ENCODE assay signal across 13 cellular contexts in genomic region chr5:106680330-106680729, GRCh38.
DNase-seq lines count a peak whose midpoint lies in the region; ATAC-seq and TF ChIP-seq lines count a peak whose summit lies in the region.
"Had no signal": no experiment of that assay in that cellular context is flagged by ENCODE, and none has a peak within 500 bp of the region (broad histone marks: within the 10 kb centered on the region; RNA-seq: fewer than 3 reads in every experiment).

No MANE protein-coding gene starts in this region.

- DNase-seq in SK-N-SH (no peak), choroid plexus epithelial cell (ENCODE audit: low read depth) (peak; percentile 49), GM23338 (ENCODE audit: low spot score) (no peak), mesenteric fat pad (ENCODE audit: low spot score) (no peak), RWPE1 (ENCODE audit: low spot score) (no peak)
- DNase-seq: gastrocnemius medialis, GDM1, NCI-H2081 treated with DMSO at 0.1 percent for 48 hours, sigmoid colon had no signal

- WGBS in SK-N-SH (ENCODE audit: low lambda C conversion rate) = 71% methylated on average over 1 of the region's 1 CpG

- no peaks in the 10 kb centered on the region for H4K20me1 ChIP-seq in SK-N-SH (ENCODE audit: insufficient read depth)
- H4K20me1 ChIP-seq in GM23338 (replicated peaks; ENCODE audit: insufficient read depth) = no peaks in the 10 kb centered on the region

- peak overlapping the region; percentile 74 for H2AFZ ChIP-seq in SK-N-SH (ENCODE audit: low read depth)
- H2AFZ ChIP-seq in GM23338 = no peak overlapping the region

- no peak overlapping the region for H3K4me3 Mint-ChIP-seq in GM23338

- no peak for TF ChIP-seq RAD21 in SK-N-SH (IDR thresholded peaks at IDR 0.05; ENCODE audit: low read length)

- H3K4me2 ChIP-seq in SK-N-SH (no peak overlapping the region), GM23338 (no peak overlapping the region)

- no peaks in the 10 kb centered on the region for H3F3A ChIP-seq in SK-N-SH (replicated peaks; ENCODE audit: insufficient read depth)
- no peaks in the 10 kb centered on the region for H3F3A ChIP-seq in GM23338 (replicated peaks; ENCODE audit: low read depth)

- TF ChIP-seq CTCF in SK-N-SH (IDR thresholded peaks at IDR 0.05) = no peak
- TF ChIP-seq CTCF in choroid plexus epithelial cell (conservative IDR thresholded peaks at IDR 0.05; ENCODE audit: low read depth, low read length) = no peak
- TF ChIP-seq CTCF in GM23338 (conservative IDR thresholded peaks at IDR 0.05; ENCODE audit: low read depth in 2 of 2) = no peak
- no peak for TF ChIP-seq CTCF in RWPE1 (conservative IDR thresholded peaks at IDR 0.05; ENCODE audit: low read depth)

- peaks cover 2% of the 10 kb centered on the region for H3K27me3 Mint-ChIP-seq in GM23338 (ENCODE audit: insufficient read depth, low read depth, poor library complexity)

- ATAC-seq in SK-N-SH treated with all-trans-retinoic acid at 6 μM for 48 hours = no peak; the same call in 2 of the 3 replicates
- peak; percentile 96 for ATAC-seq in HG03432 (IDR thresholded peaks at IDR 0.05; ENCODE audit: unreplicated experiment)
- no peak for ATAC-seq in GM21737 (IDR thresholded peaks at IDR 0.05; ENCODE audit: unreplicated experiment)
- no peak for ATAC-seq in GM23338
- ATAC-seq: gastrocnemius medialis had no signal

- H3K9me2 ChIP-seq in SK-N-SH (no peaks in the 10 kb centered on the region), GM23338 (ENCODE audit: insufficient read depth) (no peaks in the 10 kb centered on the region)

- no peak overlapping the region for H3K27ac Mint-ChIP-seq in GM23338

- H3K36me3 Mint-ChIP-seq in GM23338 (ENCODE audit: low read depth) = no peaks in the 10 kb centered on the region

- TF ChIP-seq EP300 in SK-N-SH (IDR thresholded peaks at IDR 0.05; ENCODE audit: borderline replicate concordance in 1 of 2, low read depth in 1 of 2, low read length in 1 of 2) = no peak

- H3K4me3 ChIP-seq in SK-N-SH (ENCODE audit: low read depth in 2 of 2, low read length in 1 of 2) (no peak overlapping the region), choroid plexus epithelial cell (ENCODE audit: low read depth, low read length) (peak overlapping the region; percentile 54), GM23338 (no peak overlapping the region)
- H3K4me3 ChIP-seq: cardiac muscle cell had no signal

- H3K9me3 ChIP-seq in SK-N-SH = 0 out of 2 replicates have a peak, but pooled peaks cover 4% of the 10 kb centered on the region
- H3K9me3 ChIP-seq: gastrocnemius medialis, sigmoid colon had no signal

- POLR2A ChIA-PET in SK-N-SH (lab: Yijun Ruan, JAX) (no interaction called here), RWPE1 (lab: Yijun Ruan, JAX; ENCODE audit: low non-redundant PET) (no interaction called here)

- H3K4me1 ChIP-seq in SK-N-SH (ENCODE audit: control insufficient read depth in 1 of 2, insufficient read depth in 2 of 2, low read depth in 1 of 2, low read length in 1 of 2) = no peaks in the 10 kb centered on the region; a peak in 1 of 4 replicates
- H3K4me1 ChIP-seq in GM23338 (ENCODE audit: insufficient read depth) = no peaks in the 10 kb centered on the region
- H3K4me1 ChIP-seq: gastrocnemius medialis, sigmoid colon had no signal

- CTCF ChIA-PET in SK-N-SH (lab: Yijun Ruan, JAX) (no interaction called here), RWPE1 (lab: Yijun Ruan, JAX) (no interaction called here)

- H3K79me2 ChIP-seq in SK-N-SH (ENCODE audit: insufficient read depth) (no peaks in the 10 kb centered on the region), GM23338 (replicated peaks; ENCODE audit: insufficient read depth) (no peaks in the 10 kb centered on the region)

- H3K9me3 Mint-ChIP-seq in GM23338 = no peaks in the 10 kb centered on the region; the same call in 2 of the 3 replicates

- no peak overlapping the region for H3K27ac ChIP-seq in SK-N-SH (ENCODE audit: low read depth in 2 of 2, low read length in 1 of 2)
- H3K27ac ChIP-seq in GM23338 (ENCODE audit: low read depth) = no peak overlapping the region
- no peak overlapping the region for H3K27ac ChIP-seq in RWPE1
- H3K27ac ChIP-seq: cardiac muscle cell had no signal

- no peak overlapping the region for H3K9ac ChIP-seq in SK-N-SH

- H3K36me3 ChIP-seq in SK-N-SH (replicated peaks in 1 of 2; ENCODE audit: control insufficient read depth in 1 of 2, insufficient read depth in 2 of 2, low read length in 1 of 2) (peaks cover 0 to 4% of the 10 kb centered on the region in 2 experiments), GM23338 (ENCODE audit: insufficient read depth) (no peaks in the 10 kb centered on the region)
- H3K36me3 ChIP-seq: cardiac muscle cell, gastrocnemius medialis, sigmoid colon had no signal

- H3K4me1 Mint-ChIP-seq in GM23338 = no peaks in the 10 kb centered on the region

- H3K27me3 ChIP-seq in SK-N-SH (ENCODE audit: insufficient read depth) (no peaks in the 10 kb centered on the region), GM23338 (ENCODE audit: insufficient read depth) (no peaks in the 10 kb centered on the region)
- H3K27me3 ChIP-seq: cardiac muscle cell, gastrocnemius medialis, sigmoid colon had no signal

TF ChIP-seq in SK-N-SH, 30 proteins besides CTCF, POLR2A, EP300 and RAD21:
- no peak for TF ChIP-seq USF2 (IDR thresholded peaks at IDR 0.05; ENCODE audit: borderline replicate concordance, low read depth, low read length)
- TF ChIP-seq NRF1 (IDR thresholded peaks at IDR 0.05; ENCODE audit: low read depth, low read length) = no peak
TF ChIP-seq in SK-N-SH: peak in this region for 0.

TF ChIP-seq in SK-N-SH treated with all-trans-retinoic acid at 6 μM for 48 hours, 23 proteins besides CTCF, POLR2A, EP300 and RAD21:
- no peak for TF ChIP-seq ISL1 (CRISPR knock-in tag; IDR thresholded peaks at IDR 0.05)
- no peak for TF ChIP-seq ZC3H10 (CRISPR knock-in tag; IDR thresholded peaks at IDR 0.05)
- TF ChIP-seq TCF4 (CRISPR knock-in tag; IDR thresholded peaks at IDR 0.05; ENCODE audit: borderline replicate concordance) = no peak

TF ChIP-seq in GM23338, 12 proteins besides CTCF, POLR2A, EP300 and RAD21 (continues in another document):
- TF ChIP-seq REST (IDR thresholded peaks at IDR 0.05; ENCODE audit: unreplicated experiment) (no peak), NANOG (IDR thresholded peaks at IDR 0.05; ENCODE audit: borderline replicate concordance) (no peak), JUNB (IDR thresholded peaks at IDR 0.05; ENCODE audit: unreplicated experiment) (no peak)
